ENCODE assay signal across 12 cellular contexts in genomic region chr9:89465726-89466308, GRCh38. TPM values are rescaled to one million over a fixed set of nuclear protein-coding genes. Genes with fewer than 3 reads are reported as not detected.
DNase-seq lines count a peak whose midpoint lies in the region; TF ChIP-seq lines count a peak whose summit lies in the region.
"Had no signal": no experiment of that assay in that cellular context is flagged by ENCODE, and none has a peak within 500 bp of the region (broad histone marks: within the 10 kb centered on the region; RNA-seq: fewer than 3 reads in every experiment).

No MANE protein-coding gene starts in this region.

- no peaks in the 10 kb centered on the region for H3K27me3 Mint-ChIP-seq in Caco-2 (ENCODE audit: insufficient read depth, unreplicated experiment)
- H3K27me3 Mint-ChIP-seq: type B pancreatic cell had no signal

- no peak overlapping the region for H2BK15ac ChIP-seq in mesenchymal stem cell (ENCODE audit: low read depth, poor library complexity, severe bottlenecking)

- H2AK5ac ChIP-seq in mesenchymal stem cell (ENCODE audit: low read length, severe bottlenecking), result peak overlapping the region; percentile 84

- H3K4ac ChIP-seq in mesenchymal stem cell (ENCODE audit: low read depth in 1 of 2, low read length in 2 of 2), result no peak overlapping the region

- H4K8ac ChIP-seq in mesenchymal stem cell (ENCODE audit: low read length), result no peak overlapping the region

- no peak overlapping the region for H2AFZ ChIP-seq in mesenchymal stem cell (ENCODE audit: low read depth, low read length)

- H3K27me3 ChIP-seq in BLaER1, result no peaks in the 10 kb centered on the region
- H3K27me3 ChIP-seq in mesenchymal stem cell (ENCODE audit: control insufficient read depth in 1 of 2, insufficient read depth in 1 of 2, low read length in 2 of 2), result peaks cover 0 to 21% of the 10 kb centered on the region in 2 experiments
- H3K27me3 ChIP-seq in Caco-2 (replicated peaks; ENCODE audit: control insufficient read depth, insufficient read depth, low read length), result no peaks in the 10 kb centered on the region
- H3K27me3 ChIP-seq in BE2C, result no peaks in the 10 kb centered on the region

- H3K27ac ChIP-seq in BLaER1 (no peak overlapping the region), mesenchymal stem cell (ENCODE audit: low read length, poor library complexity, severe bottlenecking) (peak overlapping the region; percentile 41)

- no peak overlapping the region for H2BK5ac ChIP-seq in mesenchymal stem cell (ENCODE audit: low read depth, low read length, poor library complexity, severe bottlenecking)

- no peaks in the 10 kb centered on the region for H3K4me1 Mint-ChIP-seq in Caco-2 (ENCODE audit: low read depth, unreplicated experiment)

- intact Hi-C loops in Caco-2 (cut with micrococcal nuclease; ENCODE audit: unreplicated experiment), result no loop called here

- H3K23ac ChIP-seq in mesenchymal stem cell (ENCODE audit: low read length in 2 of 2), result no peak overlapping the region

- peaks cover 11% of the 10 kb centered on the region for H3K79me1 ChIP-seq in mesenchymal stem cell (replicated peaks; ENCODE audit: low read length, poor library complexity, severe bottlenecking)

- H3K27ac Mint-ChIP-seq in Caco-2 (ENCODE audit: unreplicated experiment), result no peak overlapping the region
- H3K27ac Mint-ChIP-seq: type B pancreatic cell had no signal

- no peak overlapping the region for H3K18ac ChIP-seq in mesenchymal stem cell (ENCODE audit: low read depth in 1 of 2, low read length in 2 of 2)

- no peak overlapping the region for H4K91ac ChIP-seq in mesenchymal stem cell (ENCODE audit: low read length)

- 92% methylated on average over 10 of the region's 10 CpGs for WGBS in mesenchymal stem cell

- H3K4me2 ChIP-seq in BLaER1 (peak overlapping the region; percentile 93), mesenchymal stem cell (ENCODE audit: low read length, poor library complexity, severe bottlenecking) (no peak overlapping the region)
- H3K4me2 ChIP-seq: SK-N-SH had no signal

- no peak overlapping the region for H2BK12ac ChIP-seq in mesenchymal stem cell (ENCODE audit: low read length in 2 of 2)

- peaks cover 47% of the 10 kb centered on the region for H3K36me3 ChIP-seq in BLaER1
- no peaks in the 10 kb centered on the region for H3K36me3 ChIP-seq in mesenchymal stem cell (ENCODE audit: control insufficient read depth in 1 of 2, insufficient read depth in 2 of 2, low read depth in 1 of 2, low read length in 2 of 2)
- no peaks in the 10 kb centered on the region for H3K36me3 ChIP-seq in Caco-2 (ENCODE audit: control insufficient read depth, insufficient read depth, low read length)
- H3K36me3 ChIP-seq in BE2C, result no peaks in the 10 kb centered on the region

- no TSS peak for BruUV-seq in Caco-2 (replicated peaks; lab: Mats Ljungman, UMichigan)

- no peak overlapping the region for H3K14ac ChIP-seq in mesenchymal stem cell (ENCODE audit: low read length in 2 of 2)

- CTCF ChIA-PET in Caco-2 (lab: Charles Lee), result no interaction called here

- H4K20me1 ChIP-seq in BLaER1, result peaks cover 99% of the 10 kb centered on the region

- H2BK120ac ChIP-seq in mesenchymal stem cell (ENCODE audit: low read depth, low read length), result no peak overlapping the region

- no peaks in the 10 kb centered on the region for H3K9me3 Mint-ChIP-seq in Caco-2 (ENCODE audit: unreplicated experiment)
- H3K9me3 Mint-ChIP-seq: type B pancreatic cell had no signal

- no peaks in the 10 kb centered on the region for H3K9me3 ChIP-seq in BLaER1
- no peaks in the 10 kb centered on the region for H3K9me3 ChIP-seq in mesenchymal stem cell (ENCODE audit: control insufficient read depth, low read length)
- no peaks in the 10 kb centered on the region for H3K9me3 ChIP-seq in Caco-2
- H3K9me3 ChIP-seq in BE2C, result no peaks in the 10 kb centered on the region
- H3K9me3 ChIP-seq: SK-N-SH had no signal

- H3K9ac ChIP-seq in BLaER1 (no peak overlapping the region), mesenchymal stem cell (ENCODE audit: low read length) (no peak overlapping the region)
- H3K9ac ChIP-seq: SK-N-SH had no signal

- DNase-seq in activated CD8-positive, alpha-beta memory T cell treated with anti-CD3 and anti-CD28 coated beads, Interleukin-2, amount 50 U/mL, for 48 hours, result peak; percentile 50
- DNase-seq in mesenchymal stem cell, result no peak
- DNase-seq in glomerular visceral epithelial cell (ENCODE audit: extremely low spot score), result no peak
- DNase-seq in NCI-H1436 treated with DMSO at 0.1 percent for 48 hours (lab: John Stamatoyannopoulos, UW), result no peak
- DNase-seq in Caco-2, result no peak
- DNase-seq in BE2C, result no peak
- DNase-seq: activated CD4-positive, CD25-positive, alpha-beta regulatory T cell treated with anti-CD3 and anti-CD28 coated beads, Interleukin-2, amount 50 U/mL, for 72 hours; MM.1S; SK-N-SH had no signal

- H3K36me3 Mint-ChIP-seq in Caco-2 (ENCODE audit: insufficient read depth, unreplicated experiment), result no peaks in the 10 kb centered on the region
- H3K36me3 Mint-ChIP-seq: type B pancreatic cell had no signal

- POLR2A ChIA-PET in Caco-2 (lab: Charles Lee), result no interaction called here

- no peak for TF ChIP-seq CTCF in Caco-2 (IDR thresholded peaks at IDR 0.05; ENCODE audit: insufficient read depth in 1 of 2, low read depth in 1 of 2, low read length in 1 of 2, severe bottlenecking in 1 of 2, unreplicated experiment in 1 of 2)
- no peak for TF ChIP-seq CTCF in BE2C (IDR thresholded peaks at IDR 0.05; ENCODE audit: low read depth, low read length)

- peaks cover 90% of the 10 kb centered on the region for H3K4me1 ChIP-seq in BLaER1
- peaks cover 34% of the 10 kb centered on the region for H3K4me1 ChIP-seq in mesenchymal stem cell (ENCODE audit: control insufficient read depth, insufficient read depth, low read depth, low read length)
- H3K4me1 ChIP-seq in Caco-2, result no peaks in the 10 kb centered on the region
- no peaks in the 10 kb centered on the region; the same call in 1 of the 2 replicates for H3K4me1 ChIP-seq in BE2C

- no peak overlapping the region for H3K4me3 ChIP-seq in BLaER1
- H3K4me3 ChIP-seq in GM08714 (ENCODE audit: low read length), result peak overlapping the region; percentile 27; the same call in 1 of the 2 replicates
- no peak overlapping the region for H3K4me3 ChIP-seq in mesenchymal stem cell (ENCODE audit: insufficient read depth in 1 of 2, low read depth in 1 of 2, low read length in 2 of 2)
- no peak overlapping the region for H3K4me3 ChIP-seq in Caco-2 (ENCODE audit: low read depth, low read length)
- no peak overlapping the region for H3K4me3 ChIP-seq in BE2C (ENCODE audit: low read depth, low read length)

- no peak overlapping the region for H3K4me3 Mint-ChIP-seq in Caco-2 (ENCODE audit: unreplicated experiment)
- H3K4me3 Mint-ChIP-seq: type B pancreatic cell had no signal

RNA-seq across cellular contexts. Expression of gene SEMA4D, which starts 32.1 kb away (rescaled TPM):
- polyA plus RNA-seq in mesenchymal stem cell (2013, experiment 1 of 2), result 3.2 TPM
- polyA plus RNA-seq in mesenchymal stem cell (2013, experiment 2 of 2), result 3.2 TPM
- total RNA-seq in Caco-2 (2022), result 16.0 and 17.1 TPM in 2 replicates
- 5.2 TPM for polyA plus RNA-seq in BE2C (2012; ENCODE audit: insufficient read depth, insufficient read length, low read depth)
